Comparison of ENCODE assay signal across 23 cellular contexts in genomic region chr1:161086457-161086856, GRCh38. TPM values are rescaled to one million over a fixed set of nuclear protein-coding genes. Genes with fewer than 3 reads are reported as not detected.
DNase-seq lines count a peak whose midpoint lies in the region; ATAC-seq and TF ChIP-seq lines count a peak whose summit lies in the region.
"Had no signal": no experiment of that assay in that cellular context is flagged by ENCODE, and none has a peak within 500 bp of the region (broad histone marks: within the 10 kb centered on the region; RNA-seq: fewer than 3 reads in every experiment).

No MANE protein-coding gene starts in this region.

- H3K27ac Mint-ChIP-seq in type B pancreatic cell = peak overlapping the region; percentile 97
- H3K27ac Mint-ChIP-seq: T-helper 1 cell treated with Interleukin-12 subunit alpha and Interleukin-12 subunit beta and Interleukin-4 antibody, amounts not matched to agents 30 μg/mL and 1 μg/mL, for 36 hours had no signal

- H3K27me3 Mint-ChIP-seq in type B pancreatic cell = no peaks in the 10 kb centered on the region
- H3K27me3 Mint-ChIP-seq: activated naive CD8-positive, alpha-beta T cell; CD4-positive, CD25-positive, alpha-beta regulatory T cell had no signal

- TF ChIP-seq CTCF in epithelial cell of esophagus (IDR thresholded peaks at IDR 0.05; ENCODE audit: insufficient read depth, low read depth, low read length, missing control alignments) (no peak), type B pancreatic cell (conservative IDR thresholded peaks at IDR 0.05) (no peak)

- H3K27ac ChIP-seq in mucosa of rectum (ENCODE audit: low read depth in 2 of 2, low read length in 2 of 2) = peak overlapping the region; percentile 38 to 53

- DNase-seq in NT2/D1 (ENCODE audit: low read depth, low spot score) (peak; percentile 36), epithelial cell of esophagus (ENCODE audit: low read depth) (peak; percentile 27), type B pancreatic cell (ENCODE audit: extremely low spot score, unreplicated experiment) (no peak), NCI-H510A treated with DMSO at 0.1 percent for 48 hours (lab: John Stamatoyannopoulos, UW) (no peak), NAMALWA (ENCODE audit: low spot score) (no peak), RPMI8226 (no peak)
- DNase-seq: activated CD4-positive, alpha-beta T cell treated with anti-CD3 and anti-CD28 coated beads for 48 hours; CD4-positive, CD25-positive, alpha-beta regulatory T cell; cerebellar nuclear complex; DMS153; effector CD8-positive, alpha-beta T cell; Kasumi-1; left cardiac atrium; midbrain; NCI-H1048; NCI-H2081 had no signal

- H3K9me3 Mint-ChIP-seq in type B pancreatic cell = no peaks in the 10 kb centered on the region
- H3K9me3 Mint-ChIP-seq: CD4-positive, CD25-positive, alpha-beta regulatory T cell; T-helper 1 cell treated with Interleukin-12 subunit alpha and Interleukin-12 subunit beta and Interleukin-4 antibody, amounts not matched to agents 30 μg/mL and 1 μg/mL, for 36 hours had no signal

- H3K27me3 ChIP-seq in NT2/D1 (ENCODE audit: insufficient read depth, insufficient read length) (no peaks in the 10 kb centered on the region), mucosa of rectum (ENCODE audit: control insufficient read depth in 2 of 2, insufficient read depth in 2 of 2, low read length in 2 of 2) (no peaks in the 10 kb centered on the region)

- H3K36me3 ChIP-seq in NT2/D1 (ENCODE audit: insufficient read depth, insufficient read length, low read length) (no peaks in the 10 kb centered on the region), mucosa of rectum (ENCODE audit: control insufficient read depth in 2 of 2, insufficient read depth in 2 of 2, low read length in 2 of 2) (no peaks in the 10 kb centered on the region)

- H3K36me3 Mint-ChIP-seq in type B pancreatic cell = peaks cover 4% of the 10 kb centered on the region
- H3K36me3 Mint-ChIP-seq: activated naive CD8-positive, alpha-beta T cell; CD4-positive, CD25-positive, alpha-beta regulatory T cell had no signal

- H3K4me1 ChIP-seq in NT2/D1 (ENCODE audit: insufficient read depth, insufficient read length) = peaks cover 43% of the 10 kb centered on the region
- H3K4me1 ChIP-seq in mucosa of rectum (ENCODE audit: control insufficient read depth in 2 of 2, insufficient read depth in 2 of 2, low read length in 2 of 2) = peaks cover 12 to 53% of the 10 kb centered on the region in 2 donors

- H3K9ac ChIP-seq in NT2/D1 (ENCODE audit: insufficient read length, low read depth) (no peak overlapping the region), mucosa of rectum (ENCODE audit: low read depth in 1 of 2, low read length in 2 of 2) (peak overlapping the region in 1 of 2 donors; percentile 22)

- H3K4me1 Mint-ChIP-seq in type B pancreatic cell (ENCODE audit: unreplicated experiment) = peaks cover 14% of the 10 kb centered on the region

- no peaks in the 10 kb centered on the region for H3K9me3 ChIP-seq in NT2/D1 (ENCODE audit: insufficient read depth, low read length)
- no peaks in the 10 kb centered on the region for H3K9me3 ChIP-seq in mucosa of rectum (ENCODE audit: control insufficient read depth in 2 of 2, low read length in 2 of 2)

- no peak for ATAC-seq in GM21360 (IDR thresholded peaks at IDR 0.05; ENCODE audit: unreplicated experiment)
- ATAC-seq: left cardiac atrium had no signal

- H3K4me3 ChIP-seq in NT2/D1 (ENCODE audit: insufficient read length, low read depth) = no peak overlapping the region
- peak overlapping the region; percentile 88 for H3K4me3 ChIP-seq in epithelial cell of esophagus (ENCODE audit: low read length)
- H3K4me3 ChIP-seq in mucosa of rectum (ENCODE audit: low read length in 2 of 2) = no peak overlapping the region

- peak overlapping the region; percentile 88 for H3K4me3 Mint-ChIP-seq in type B pancreatic cell
- H3K4me3 Mint-ChIP-seq: activated naive CD8-positive, alpha-beta T cell; CD4-positive, CD25-positive, alpha-beta regulatory T cell; T-helper 1 cell treated with Interleukin-12 subunit alpha and Interleukin-12 subunit beta and Interleukin-4 antibody, amounts not matched to agents 30 μg/mL and 1 μg/mL, for 36 hours had no signal

RNA-seq across cellular contexts. Expression of gene NECTIN4, which starts 2.9 kb away (rescaled TPM):
- total RNA-seq in type B pancreatic cell (ENCODE audit: low replicate concordance) = 57.7 and 193 TPM in 2 replicates
- total RNA-seq: CD4-positive, CD25-positive, alpha-beta regulatory T cell; RPMI7951; temporal lobe had no signal

RNA-seq across cellular contexts. Expression of gene KLHDC9, which starts 11.7 kb away (rescaled TPM):
- total RNA-seq in type B pancreatic cell (ENCODE audit: low replicate concordance) = 14.1 and 14.3 TPM in 2 replicates
- total RNA-seq: CD4-positive, CD25-positive, alpha-beta regulatory T cell; RPMI7951 had no signal

RNA-seq across cellular contexts. Expression of gene ARHGAP30, which starts 16.8 kb away (rescaled TPM):
- total RNA-seq in type B pancreatic cell (ENCODE audit: low replicate concordance) = 1.3 and 3.3 TPM in 2 replicates
- total RNA-seq: glomerular endothelial cell, RPMI7951 had no signal

RNA-seq across cellular contexts. Expression of gene PFDN2, which starts 31.4 kb away (rescaled TPM):
- 41.1 and 50.9 TPM in 2 replicates for total RNA-seq in type B pancreatic cell (ENCODE audit: low replicate concordance)

RNA-seq across cellular contexts. Expression of gene NIT1, which starts 31.4 kb away (rescaled TPM):
- total RNA-seq in type B pancreatic cell (ENCODE audit: low replicate concordance) = 42.4 and 47.5 TPM in 2 replicates

Comparison
In these comparisons a context has a peak if more than half of its experiments do, and no peak if none do; other contexts are left out.
1. DNase-seq: peak in NT2/D1 (single experiment) and epithelial cell of esophagus (single experiment); none in type B pancreatic cell (single experiment), NCI-H510A treated with DMSO at 0.1 percent for 48 hours (single experiment), NAMALWA (single experiment) and RPMI8226 (single experiment).